In the genomic region with DNA sequence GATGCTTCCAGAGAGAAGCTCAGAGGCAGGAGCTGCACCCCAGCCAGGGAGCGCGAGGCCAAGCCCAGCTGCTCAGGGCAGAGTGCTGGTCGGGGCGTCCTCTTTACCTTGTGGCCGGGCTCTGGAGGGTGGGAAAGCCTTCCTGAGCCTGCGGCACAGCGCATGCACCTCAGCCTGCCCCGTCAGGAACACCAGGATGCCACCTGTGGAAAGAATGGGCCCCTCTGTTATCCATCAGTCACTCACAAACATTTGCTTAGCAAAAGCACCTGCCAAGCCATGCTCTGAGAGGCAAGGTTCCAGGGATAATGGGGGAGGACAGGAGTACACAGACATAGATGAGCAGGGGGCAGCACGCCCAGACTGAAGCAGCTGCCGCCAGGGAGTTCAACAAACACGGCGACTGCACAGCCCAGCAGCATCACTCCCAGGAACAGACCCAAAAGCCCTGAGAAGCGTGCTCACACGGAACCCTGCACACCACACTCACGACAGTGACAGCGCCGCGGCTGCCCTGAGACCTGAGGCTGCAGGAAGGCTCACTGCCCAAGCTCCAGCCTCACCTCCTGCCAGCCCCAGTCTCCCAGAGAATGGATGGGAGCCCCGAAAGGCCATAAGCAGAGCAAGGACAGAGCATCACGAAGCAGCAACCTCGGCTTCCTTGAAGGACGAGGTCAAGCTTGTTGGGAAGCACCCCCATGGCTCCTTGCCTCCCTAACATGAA, we compare ENCODE assay signal across 23 cellular contexts. TPM values are rescaled to one million over a fixed set of nuclear protein-coding genes. Genes with fewer than 3 reads are reported as not detected.
DNase-seq lines count a peak whose midpoint lies in the region; ATAC-seq, FAIRE-seq and TF ChIP-seq lines count a peak whose summit lies in the region.
"Had no signal": no experiment of that assay in that cellular context is flagged by ENCODE, and none has a peak within 500 bp of the region (broad histone marks: within the 10 kb centered on the region; RNA-seq: fewer than 3 reads in every experiment).

No MANE protein-coding gene starts in this region.

- no peak overlapping the region for H3K9ac ChIP-seq in GM12878 (ENCODE audit: control insufficient read depth, insufficient read depth, low read length)
- H3K9ac ChIP-seq: BLaER1 treated with 17β-estradiol and CSF1 and Interleukin-3, amounts not matched to agents 10 nM and 100 nM; KMS-11 had no signal

- H3K79me2 ChIP-seq in GM12878 (ENCODE audit: control insufficient read depth, insufficient read depth, low read length): no peaks in the 10 kb centered on the region

- TF ChIP-seq POLR2A in GM12878 (IDR thresholded peaks at IDR 0.05; ENCODE audit: low read depth, low read length): 0 out of 2 replicates have a peak, but pooled peaks have one; percentile 6

- H3K27me3 ChIP-seq in right cardiac atrium (ENCODE audit: control insufficient read depth, insufficient read depth) (no peaks in the 10 kb centered on the region), left ventricle myocardium inferior (ENCODE audit: low read depth) (no peaks in the 10 kb centered on the region), GM12878 (replicated peaks in 1 of 2; ENCODE audit: control insufficient read depth in 2 of 2, insufficient read depth in 2 of 2, low read length in 1 of 2) (no peaks in the 10 kb centered on the region)
- H3K27me3 ChIP-seq: BLaER1 treated with 17β-estradiol and CSF1 and Interleukin-3, amounts not matched to agents 10 nM and 100 nM; SJSA1 had no signal

- H3K4me3 ChIP-seq in right cardiac atrium (ENCODE audit: low read length) (no peak overlapping the region), left ventricle myocardium inferior (no peak overlapping the region), GM12878 (no peak overlapping the region)
- H3K4me3 ChIP-seq: BLaER1 treated with 17β-estradiol and CSF1 and Interleukin-3, amounts not matched to agents 10 nM and 100 nM; SJSA1 had no signal

- H3K36me3 ChIP-seq in left ventricle myocardium inferior (peaks cover 99% of the 10 kb centered on the region), GM12878 (ENCODE audit: control insufficient read depth in 2 of 2, insufficient read depth in 2 of 2, low read length in 1 of 2) (peaks cover 33 to 55% of the 10 kb centered on the region in 2 experiments)

- H3K4me1 ChIP-seq in right cardiac atrium (ENCODE audit: control insufficient read depth, insufficient read depth, low read length): no peaks in the 10 kb centered on the region
- H3K4me1 ChIP-seq in left ventricle myocardium inferior: no peaks in the 10 kb centered on the region
- H3K4me1 ChIP-seq in GM12878 (ENCODE audit: control insufficient read depth, insufficient read depth, low read length): no peaks in the 10 kb centered on the region
- H3K4me1 ChIP-seq: Caco-2, SJSA1 had no signal

- TF ChIP-seq CTCF in left ventricle myocardium inferior (IDR thresholded peaks at IDR 0.05; ENCODE audit: borderline replicate concordance): no peak
- TF ChIP-seq CTCF in GM12878 (IDR thresholded peaks at IDR 0.05 in 2 of 3, conservative IDR thresholded peaks at IDR 0.05 in 1 of 3; ENCODE audit: control insufficient read depth in 2 of 3, extremely low read depth in 1 of 3, insufficient read depth in 1 of 3, low read depth in 3 of 3, low read length in 3 of 3): no peak

- H3K27ac ChIP-seq in right cardiac atrium (ENCODE audit: low read length): no peak overlapping the region
- no peak overlapping the region for H3K27ac ChIP-seq in left ventricle myocardium inferior (replicated peaks)
- H3K27ac ChIP-seq in GM12878 (ENCODE audit: control insufficient read depth, insufficient read depth): no peak overlapping the region
- H3K27ac ChIP-seq: BLaER1 treated with 17β-estradiol and CSF1 and Interleukin-3, amounts not matched to agents 10 nM and 100 nM; KMS-11; SJSA1 had no signal

- no peak overlapping the region for H2AFZ ChIP-seq in GM12878 (ENCODE audit: control insufficient read depth, low read depth, low read length)

- 87% methylated on average over 22 of the region's 22 CpGs for WGBS in right cardiac atrium
- 97% methylated on average over 22 of the region's 22 CpGs for WGBS in GM12878 (ENCODE audit: insufficient coverage, insufficient replicate concordance, low lambda C conversion rate, missing lambda C conversion rate)

- TF ChIP-seq EP300 in GM12878 (IDR thresholded peaks at IDR 0.05; ENCODE audit: borderline replicate concordance in 1 of 2, control insufficient read depth in 1 of 2, low read depth in 2 of 2, low read length in 2 of 2): no peak

- H3K9me3 ChIP-seq in right cardiac atrium (ENCODE audit: control insufficient read depth, low read length): no peaks in the 10 kb centered on the region
- no peaks in the 10 kb centered on the region for H3K9me3 ChIP-seq in left ventricle myocardium inferior (replicated peaks)
- no peaks in the 10 kb centered on the region for H3K9me3 ChIP-seq in GM12878 (replicated peaks; ENCODE audit: control insufficient read depth, insufficient read depth, low read length)
- H3K9me3 ChIP-seq: BLaER1 treated with 17β-estradiol and CSF1 and Interleukin-3, amounts not matched to agents 10 nM and 100 nM; Caco-2; SJSA1 had no signal

- H3K4me2 ChIP-seq in GM12878 (ENCODE audit: control insufficient read depth, insufficient read depth): no peak overlapping the region
- H3K4me2 ChIP-seq: BLaER1 treated with 17β-estradiol and CSF1 and Interleukin-3, amounts not matched to agents 10 nM and 100 nM; KMS-11 had no signal

- CTCF ChIA-PET in GM12878 (lab: Yijun Ruan, JAX): no interaction called here

- TF ChIP-seq RAD21 in GM12878 (IDR thresholded peaks at IDR 0.05; ENCODE audit: insufficient read depth, low read depth, low read length): no peak

- POLR2A ChIA-PET in GM12878 (lab: Charles Lee): no interaction called here

- ATAC-seq in right cardiac atrium: no peak
- ATAC-seq in GM12878: no peak
- ATAC-seq: HCT116, Panc1 had no signal

- H4K20me1 ChIP-seq in GM12878 (ENCODE audit: control insufficient read depth, insufficient read depth): no peaks in the 10 kb centered on the region

- no TSS peak for BruUV-seq in GM12878 (replicated peaks; lab: Mats Ljungman, UMichigan)

- SMC1A ChIA-PET in GM12878 (lab: Charles Lee; ENCODE audit: uncharacterized antibody, unreplicated experiment): no interaction called here

- FAIRE-seq in GM12878 (lab: Jason Lieb, UNC): no peak
- FAIRE-seq: GM18507, GM19239 had no signal

- intact Hi-C loops in right cardiac atrium (cut with DNase I): no loop called here
- intact Hi-C loops in left ventricle myocardium inferior (cut with micrococcal nuclease): no loop called here
- intact Hi-C loops in GM12878 (cut with micrococcal nuclease; ENCODE audit: unreplicated experiment): no loop called here

- RAD21 ChIA-PET in GM12878 (lab: Charles Lee; ENCODE audit: unreplicated experiment): no interaction called here

- in situ Hi-C loops in GM12878 (cut with MboI): no loop called here

- DNase-seq in right cardiac atrium (peak in 2 of 3 donors; percentile 31 to 32), left ventricle myocardium inferior (no peak), NCI-H2081 (lab: John Stamatoyannopoulos, UW) (peak; percentile 65 to 85), GM12878 (ENCODE audit: low read depth, low spot score) (no peak), AG20443 (ENCODE audit: low spot score) (no peak), RPMI8226 (no peak), NOMO-1 treated with dmso at 0.1 percent for 144 hours (lab: John Stamatoyannopoulos, UW; ENCODE audit: unreplicated experiment) (no peak)
- DNase-seq: Caco-2; CD4-positive, alpha-beta memory T cell; DND-41; GOT3; IMR-90; NCI-H187; NCI-H446; NCI-H526 treated with DMSO at 0.1 percent for 48 hours; T-helper 1 cell had no signal

RNA-seq across cellular contexts. Expression of a gene that starts 21.8 kb away (rescaled TPM):
- total RNA-seq in right cardiac atrium (1 to 10 TPM; 5.8 to 9.4 (median 7.8) TPM), left ventricle myocardium inferior (5.5 TPM), GM12878 (2014; rRNA removed) (29.0 and 32.5 TPM in 2 replicates), GM12878 (2014; rRNA removed; fragmentation: Illumina TruSeq; extraction: Trizol) (12.8 and 15.5 TPM in 2 replicates), GM12878 (2021) (40.7 and 45.5 TPM in 2 replicates)
- polyA plus RNA-seq in right cardiac atrium (3.9 TPM), GM12878 (2011; rRNA removed) (4.4 and 11.8 TPM in 2 replicates), GM12878 (2014; fragmentation: Illumina TruSeq; extraction: Trizol) (4.5 and 12.5 TPM in 2 replicates), GM12878 (2014; fragmentation: Nextera tagmentation; extraction: Ambion mirVana) (under 1 TPM; 0.21 to 0.84 TPM), GM12878 (2014; rRNA removed) (24.3 and 28.5 TPM in 2 replicates), GM12878 (2016; fragmentation: Nextera tagmentation; extraction: Ambion mirVana) (10 to 100 TPM; 29.9 to 31.5 TPM)
- total RNA-seq in GM12878 (2013; cell fraction: nucleolus; rRNA removed): 51.4 and 67.6 TPM in 2 replicates
- 6.4 TPM for polyA plus RNA-seq in GM12878 (2011; ENCODE audit: low read depth)
- polyA plus RNA-seq in GM12878 (2011; cell fraction: cytosol; rRNA removed): 12.9 and 16.4 TPM in 2 replicates
- 57.1 and 82.7 TPM in 2 replicates for polyA plus RNA-seq in GM12878 (2011; cell fraction: nucleus; rRNA removed)
- polyA plus RNA-seq in GM12878 (2012): 16.8 and 20.4 TPM in 2 replicates
- polyA minus RNA-seq in GM12878 (2011; rRNA and poly(A)+ RNA removed): 16.5 and 29.9 TPM in 2 replicates
- polyA minus RNA-seq in GM12878 (2011; cell fraction: cytosol; rRNA and poly(A)+ RNA removed): 13.2 and 14.7 TPM in 2 replicates
- polyA minus RNA-seq in GM12878 (2011; cell fraction: nucleus; rRNA and poly(A)+ RNA removed): 16.6 and 36.5 TPM in 2 replicates

RNA-seq across cellular contexts. Expression of a gene that starts 26.3 kb away (rescaled TPM):
- total RNA-seq in right cardiac atrium: 1 to 10 TPM; 3.8 to 6.1 (median 4.0) TPM
- 1.4 TPM for polyA plus RNA-seq in right cardiac atrium
- 4.3 TPM for total RNA-seq in left ventricle myocardium inferior
- 27.0 and 27.3 TPM in 2 replicates for total RNA-seq in GM12878 (2013; cell fraction: nucleolus; rRNA removed)
- total RNA-seq in GM12878 (2014; rRNA removed): 29.3 and 31.7 TPM in 2 replicates
- total RNA-seq in GM12878 (2014; rRNA removed; fragmentation: Illumina TruSeq; extraction: Trizol): 28.7 and 30.1 TPM in 2 replicates
- 33.3 and 37.0 TPM in 2 replicates for total RNA-seq in GM12878 (2021)
- 8.5 TPM for polyA plus RNA-seq in GM12878 (2011; ENCODE audit: low read depth)
- polyA plus RNA-seq in GM12878 (2011; rRNA removed): 27.6 and 33.0 TPM in 2 replicates
- 21.9 and 24.3 TPM in 2 replicates for polyA plus RNA-seq in GM12878 (2011; cell fraction: cytosol; rRNA removed)
- 5.6 and 7.6 TPM in 2 replicates for polyA plus RNA-seq in GM12878 (2011; cell fraction: nucleus; rRNA removed)
- 14.7 and 17.3 TPM in 2 replicates for polyA plus RNA-seq in GM12878 (2012)
- polyA plus RNA-seq in GM12878 (2014; fragmentation: Illumina TruSeq; extraction: Trizol): 30.3 and 31.9 TPM in 2 replicates
- polyA plus RNA-seq in GM12878 (2014; fragmentation: Nextera tagmentation; extraction: Ambion mirVana): 10 to 100 TPM; 15.1 to 22.6 TPM
- 24.3 and 24.6 TPM in 2 replicates for polyA plus RNA-seq in GM12878 (2014; rRNA removed)
- polyA plus RNA-seq in GM12878 (2016; fragmentation: Nextera tagmentation; extraction: Ambion mirVana): 10 to 100 TPM; 11.5 to 33.5 TPM
- 29.6 and 36.6 TPM in 2 replicates for polyA minus RNA-seq in GM12878 (2011; rRNA and poly(A)+ RNA removed)
- polyA minus RNA-seq in GM12878 (2011; cell fraction: cytosol; rRNA and poly(A)+ RNA removed): 18.6 and 20.7 TPM in 2 replicates
- polyA minus RNA-seq in GM12878 (2011; cell fraction: nucleus; rRNA and poly(A)+ RNA removed): 3.6 and 8.3 TPM in 2 replicates

RNA-seq across cellular contexts. Expression of a gene that starts 52.7 kb away (rescaled TPM):
- total RNA-seq in right cardiac atrium (1,000 to 10,000 TPM; 1,045 to 1,141 (median 1,055) TPM), left ventricle myocardium inferior (1,154 TPM), GM12878 (2014; rRNA removed) (883 and 944 TPM in 2 replicates), GM12878 (2014; rRNA removed; fragmentation: Illumina TruSeq; extraction: Trizol) (816 and 821 TPM in 2 replicates), GM12878 (2021) (736 and 799 TPM in 2 replicates)
- polyA plus RNA-seq in right cardiac atrium (1,140 TPM), GM12878 (2011; rRNA removed) (1,270 and 1,666 TPM in 2 replicates), GM12878 (2014; fragmentation: Illumina TruSeq; extraction: Trizol) (973 and 1,123 TPM in 2 replicates), GM12878 (2014; fragmentation: Nextera tagmentation; extraction: Ambion mirVana) (1,000 to 10,000 TPM in 1 of 2 experiments, 100 to 1,000 TPM in 1; 785 to 1,214 TPM), GM12878 (2014; rRNA removed) (610 and 653 TPM in 2 replicates), GM12878 (2016; fragmentation: Nextera tagmentation; extraction: Ambion mirVana) (100 to 1,000 TPM; 866 to 909 TPM)
- 329 and 366 TPM in 2 replicates for total RNA-seq in GM12878 (2013; cell fraction: nucleolus; rRNA removed)
- polyA plus RNA-seq in GM12878 (2011; ENCODE audit: low read depth): 1,550 TPM
- polyA plus RNA-seq in GM12878 (2011; cell fraction: cytosol; rRNA removed): 1,638 and 1,774 TPM in 2 replicates
- polyA plus RNA-seq in GM12878 (2011; cell fraction: nucleus; rRNA removed): 1,319 and 1,377 TPM in 2 replicates
- 962 and 1,441 TPM in 2 replicates for polyA plus RNA-seq in GM12878 (2012)
- polyA minus RNA-seq in GM12878 (2011; rRNA and poly(A)+ RNA removed): 980 and 1,147 TPM in 2 replicates
- polyA minus RNA-seq in GM12878 (2011; cell fraction: cytosol; rRNA and poly(A)+ RNA removed): 232 and 279 TPM in 2 replicates
- 143 and 182 TPM in 2 replicates for polyA minus RNA-seq in GM12878 (2011; cell fraction: nucleus; rRNA and poly(A)+ RNA removed)

Comparison
In these comparisons a context has a peak if more than half of its experiments do, and no peak if none do; other contexts are left out.
1. DNase-seq: peak in right cardiac atrium (2 of 3) and NCI-H2081 (2 of 2); none in left ventricle myocardium inferior (single experiment), GM12878 (single experiment), AG20443 (single experiment), RPMI8226 (single experiment) and NOMO-1 treated with dmso at 0.1 percent for 144 hours (single experiment).